29 cellular contexts compared by ENCODE assay signal in the genomic region with DNA sequence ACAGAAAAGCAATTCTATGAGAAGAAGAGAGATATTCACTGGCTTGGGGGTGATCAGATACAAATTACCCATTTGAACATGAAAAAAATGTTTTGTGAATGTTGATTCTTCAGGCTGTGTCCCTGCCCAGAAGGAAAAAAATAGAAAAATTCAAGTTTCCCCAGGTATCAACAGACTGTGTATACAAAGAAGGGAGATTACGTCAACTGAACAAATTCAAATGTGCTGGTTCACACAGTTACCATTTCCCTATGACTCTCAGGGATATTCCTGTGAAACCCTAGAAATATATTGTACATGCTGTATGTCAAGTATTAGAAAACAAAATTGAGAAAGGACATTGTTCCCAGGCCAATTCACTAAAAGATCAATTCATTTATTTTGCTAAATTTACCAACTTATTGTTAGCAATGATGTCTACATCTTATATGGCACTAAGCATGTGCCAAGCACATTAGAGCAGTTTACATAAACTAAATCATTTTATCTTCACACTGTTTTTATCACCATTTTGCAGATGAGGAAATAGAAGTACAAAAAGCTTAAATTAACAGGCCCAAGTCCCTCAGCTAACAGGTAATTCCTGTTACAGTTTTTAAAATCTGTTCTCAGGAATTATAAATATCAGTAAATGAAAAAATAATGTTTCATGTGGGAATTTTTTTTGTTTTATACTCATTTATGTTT.
"Had no signal": no experiment of that assay in that cellular context is flagged by ENCODE, and none has a peak within 500 bp of the region (broad histone marks: within the 10 kb centered on the region; RNA-seq: fewer than 3 reads in every experiment).

No MANE protein-coding gene starts in this region.

- H3K36me3 ChIP-seq: colonic mucosa, esophagus muscularis mucosa, esophagus squamous epithelium, gastrocnemius medialis, gastroesophageal sphincter, heart left ventricle, heart right ventricle had no signal

- H3K4me3 Mint-ChIP-seq: dendritic cell treated with granulocyte-macrophage colony-stimulating factor and Interleukin-4, amounts not matched to agents 40 ng/mL and 50 ng/mL, for 4 days; effector memory CD8-positive, alpha-beta T cell; endodermal cell had no signal

- H3K27ac ChIP-seq: colonic mucosa, coronary artery, dorsolateral prefrontal cortex, epithelial cell of prostate, esophagus muscularis mucosa, esophagus squamous epithelium, foreskin keratinocyte, gastrocnemius medialis, gastroesophageal sphincter, heart left ventricle, heart right ventricle had no signal

- FAIRE-seq: colon, endometrium, endothelial cell of umbilical vein, frontal cortex had no signal

- ATAC-seq: effector memory CD8-positive, alpha-beta T cell; esophagus mucosa; foreskin keratinocyte; gastrocnemius medialis; gastroesophageal sphincter; heart left ventricle; heart right ventricle had no signal

- H3K27me3 ChIP-seq: colonic mucosa, dorsolateral prefrontal cortex, esophagus muscularis mucosa, esophagus squamous epithelium, foreskin keratinocyte, gastrocnemius medialis, gastroesophageal sphincter, heart left ventricle, heart right ventricle had no signal

- H3K9me3 Mint-ChIP-seq: dendritic cell treated with granulocyte-macrophage colony-stimulating factor and Interleukin-4, amounts not matched to agents 40 ng/mL and 50 ng/mL, for 4 days had no signal

- H3K9me3 ChIP-seq: colonic mucosa, esophagus muscularis mucosa, esophagus squamous epithelium, gastrocnemius medialis, gastroesophageal sphincter had no signal

- H3K27me3 Mint-ChIP-seq: dendritic cell treated with granulocyte-macrophage colony-stimulating factor and Interleukin-4, amounts not matched to agents 40 ng/mL and 50 ng/mL, for 4 days; effector memory CD8-positive, alpha-beta T cell had no signal

- H3K27ac Mint-ChIP-seq: dendritic cell treated with granulocyte-macrophage colony-stimulating factor and Interleukin-4, amounts not matched to agents 40 ng/mL and 50 ng/mL, for 4 days; effector memory CD8-positive, alpha-beta T cell; endodermal cell had no signal

- DNase-seq: colonic mucosa; cortex of kidney; dermis blood vessel endothelial cell; dorsolateral prefrontal cortex; effector CD4-positive, alpha-beta T cell; effector CD8-positive, alpha-beta T cell; effector memory CD4-positive, alpha-beta T cell; effector memory CD8-positive, alpha-beta T cell; endodermal cell; erythroblast; esophagus squamous epithelium; foreskin fibroblast; foreskin keratinocyte; foreskin melanocyte; gastrocnemius medialis; glutamatergic neuron; head of caudate nucleus; heart left ventricle; heart right ventricle had no signal

- H3K4me3 ChIP-seq: colonic mucosa, coronary artery, dorsolateral prefrontal cortex, esophagus muscularis mucosa, esophagus squamous epithelium, gastrocnemius medialis, gastroesophageal sphincter, heart left ventricle, heart right ventricle had no signal

- H3K4me1 ChIP-seq: colonic mucosa, esophagus muscularis mucosa, esophagus squamous epithelium, foreskin keratinocyte, gastrocnemius medialis, gastroesophageal sphincter, heart left ventricle, heart right ventricle had no signal
